ENCODE assay signal across 9 cellular contexts in the genomic region with DNA sequence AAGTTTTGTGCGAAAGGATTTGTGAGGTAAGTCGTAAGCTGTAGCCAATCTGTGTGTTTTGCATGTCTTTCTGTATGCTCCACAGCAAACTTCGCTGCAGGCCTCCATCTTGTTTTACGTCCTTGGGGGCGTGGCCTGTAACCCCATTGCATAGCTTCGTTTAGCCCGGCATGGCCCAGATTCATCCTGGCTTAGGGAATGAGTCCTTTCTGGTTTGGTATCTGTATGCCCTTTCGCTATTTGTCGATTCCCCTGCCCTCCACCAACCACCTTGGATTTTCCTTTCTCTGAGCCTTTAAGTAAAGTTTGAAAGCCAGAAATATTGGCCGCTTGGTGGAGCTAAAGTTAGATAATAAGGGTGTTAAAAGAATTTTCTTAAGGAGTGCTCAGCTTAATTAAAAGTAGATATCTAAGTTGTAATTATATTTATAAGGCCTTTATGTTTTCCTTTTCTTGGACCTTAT. TPM values are rescaled to one million over a fixed set of nuclear protein-coding genes. Genes with fewer than 3 reads are reported as not detected.
A peak's percentile ranks its signal among the peaks of the same experiment; 100 is the strongest.
DNase-seq lines count a peak whose midpoint lies in the region; ATAC-seq, FAIRE-seq and TF ChIP-seq lines count a peak whose summit lies in the region.
"Had no signal": no experiment of that assay in that cellular context is flagged by ENCODE, and none has a peak within 500 bp of the region (broad histone marks: within the 10 kb centered on the region; RNA-seq: fewer than 3 reads in every experiment).

No MANE protein-coding gene starts in this region.

- no peak for FAIRE-seq in endothelial cell of umbilical vein (lab: Jason Lieb, UNC)

- H3K9me1 ChIP-seq in endothelial cell of umbilical vein (replicated peaks; ENCODE audit: control insufficient read depth, extremely low read depth, insufficient read depth, low read length), result no peaks in the 10 kb centered on the region

- H3K36me3 ChIP-seq in endothelial cell of umbilical vein (ENCODE audit: control insufficient read depth in 2 of 2, extremely low read depth in 1 of 2, insufficient read depth in 2 of 2, low read length in 2 of 2), result no peaks in the 10 kb centered on the region

- H3K27ac Mint-ChIP-seq in stimulated activated effector memory CD8-positive, alpha-beta T cell treated with anti-CD3 and anti-CD28 coated beads, Interleukin-12 subunit alpha, Interleukin-12 subunit beta, amount 100 ng/mL, for 72 hours, result peak overlapping the region; percentile 98

- POLR2A ChIA-PET in endothelial cell of umbilical vein (lab: Charles Lee), result interaction anchor here (0.7 kb wide), 1 partner anchor 9 kb away, joined by 4 read pairs; no protein-coding TSS in a partner anchor

- peak overlapping the region; percentile 88 for H3K4me3 Mint-ChIP-seq in stimulated activated effector memory CD8-positive, alpha-beta T cell treated with anti-CD3 and anti-CD28 coated beads, Interleukin-12 subunit alpha, Interleukin-12 subunit beta, amount 100 ng/mL, for 72 hours

- no peaks in the 10 kb centered on the region for H4K20me1 ChIP-seq in endothelial cell of umbilical vein (replicated peaks; ENCODE audit: control insufficient read depth, extremely low read depth, insufficient read depth, low read length)

- dilution Hi-C loops in endothelial cell of umbilical vein (cut with MboI; ENCODE audit: extremely low pct_ligation_motif_present, low sequenced_read_pairs), result loop anchor here (25.0 kb wide), 1 partner anchor 104 kb away; no protein-coding TSS in a partner anchor

- no peak overlapping the region for H2AFZ ChIP-seq in endothelial cell of umbilical vein (ENCODE audit: low read depth, low read length)

- H3K27ac ChIP-seq in endothelial cell of umbilical vein (ENCODE audit: insufficient read depth, low read depth, low read length), result no peak overlapping the region

- CTCF ChIA-PET in endothelial cell of umbilical vein (lab: Charles Lee), result interaction anchor here (1.0 to 2.6 kb wide), 10 partner anchors 9 to 94 kb away, joined by 3 to 21 read pairs (median 5); a partner anchor contains a TSS

- ATAC-seq in stimulated activated effector memory CD8-positive, alpha-beta T cell treated with anti-CD3 and anti-CD28 coated beads, Interleukin-12 subunit alpha, Interleukin-12 subunit beta, amount 100 ng/mL, for 72 hours, result no peak
- ATAC-seq in GM21381 (IDR thresholded peaks at IDR 0.05; ENCODE audit: unreplicated experiment), result no peak
- no peak for ATAC-seq in GM21619 (IDR thresholded peaks at IDR 0.05; ENCODE audit: unreplicated experiment)

- peaks cover 28% of the 10 kb centered on the region for H3K4me1 ChIP-seq in endothelial cell of umbilical vein (ENCODE audit: control insufficient read depth, extremely low read depth, insufficient read depth, low read length)

- BruUV-seq in endothelial cell of umbilical vein (replicated peaks; lab: Mats Ljungman, UMichigan), result no TSS peak

- intact Hi-C loops in endothelial cell of umbilical vein (cut with micrococcal nuclease), result loop anchor here (5.0 kb wide), 1 partner anchor 61 kb away; no protein-coding TSS in a partner anchor

- H3K4me1 Mint-ChIP-seq in stimulated activated effector memory CD8-positive, alpha-beta T cell treated with anti-CD3 and anti-CD28 coated beads, Interleukin-12 subunit alpha, Interleukin-12 subunit beta, amount 100 ng/mL, for 72 hours, result peaks cover 36% of the 10 kb centered on the region

- peaks cover 24% of the 10 kb centered on the region for H3K79me2 ChIP-seq in endothelial cell of umbilical vein (ENCODE audit: control insufficient read depth, insufficient read depth, low read length)

- H3K36me3 Mint-ChIP-seq in stimulated activated effector memory CD8-positive, alpha-beta T cell treated with anti-CD3 and anti-CD28 coated beads, Interleukin-12 subunit alpha, Interleukin-12 subunit beta, amount 100 ng/mL, for 72 hours, result peaks cover 19% of the 10 kb centered on the region

- no peaks in the 10 kb centered on the region for H3K9me3 Mint-ChIP-seq in stimulated activated effector memory CD8-positive, alpha-beta T cell treated with anti-CD3 and anti-CD28 coated beads, Interleukin-12 subunit alpha, Interleukin-12 subunit beta, amount 100 ng/mL, for 72 hours

- H3K4me3 ChIP-seq in endothelial cell of umbilical vein (replicated peaks in 1 of 3; ENCODE audit: insufficient read depth in 1 of 3, low read depth in 1 of 3, low read length in 3 of 3), result peak overlapping the region in 1 of 3 experiments; percentile 72

- H3K9me3 ChIP-seq in endothelial cell of umbilical vein (replicated peaks; ENCODE audit: control insufficient read depth, insufficient read depth, low read length), result no peaks in the 10 kb centered on the region

- DNase-seq in SIG-M5 treated with dmso at 0.1 percent for 504 hours (lab: John Stamatoyannopoulos, UW; ENCODE audit: unreplicated experiment), result peak; percentile 67
- no peak for DNase-seq in SIG-M5 (lab: John Stamatoyannopoulos, UW)
- DNase-seq in RKO (ENCODE audit: low spot score), result peak; percentile 68
- DNase-seq in endothelial cell of umbilical vein (ENCODE audit: low read depth, low spot score), result peak; percentile 26
- no peak for DNase-seq in stimulated activated effector memory CD8-positive, alpha-beta T cell treated with anti-CD3 and anti-CD28 coated beads, Interleukin-12 subunit alpha, Interleukin-12 subunit beta, amount 100 ng/mL, for 72 hours (ENCODE audit: low spot score in 2 of 2)
- DNase-seq in NCI-H526 treated with DMSO at 0.1 percent for 48 hours (lab: John Stamatoyannopoulos, UW), result no peak
- DNase-seq: DND-41 had no signal

- peaks cover 0 to 3% of the 10 kb centered on the region in 2 experiments for H3K27me3 ChIP-seq in endothelial cell of umbilical vein (ENCODE audit: control insufficient read depth in 2 of 2, insufficient read depth in 2 of 2, low read length in 2 of 2)

- TF ChIP-seq POLR2A in endothelial cell of umbilical vein (IDR thresholded peaks at IDR 0.05; ENCODE audit: low read depth, low read length), result no peak

- peak overlapping the region; percentile 58 for H3K4me2 ChIP-seq in endothelial cell of umbilical vein (ENCODE audit: insufficient read depth, low read length)

- TF ChIP-seq CTCF in endothelial cell of umbilical vein (IDR thresholded peaks at IDR 0.05; ENCODE audit: extremely low read depth in 1 of 2, insufficient read depth in 1 of 2, low read depth in 1 of 2, low read length in 2 of 2), result no peak

- H3K9ac ChIP-seq in endothelial cell of umbilical vein (replicated peaks; ENCODE audit: extremely low read depth, insufficient read depth, low read length), result peak overlapping the region; percentile 85

TF ChIP-seq in endothelial cell of umbilical vein, 7 proteins besides CTCF, POLR2A, EP300 and RAD21:
- TF ChIP-seq POLR2AphosphoS5 (IDR thresholded peaks at IDR 0.05; ENCODE audit: insufficient read depth, low read depth, low read length) (no peak), EZH2 (IDR thresholded peaks at IDR 0.05; ENCODE audit: borderline replicate concordance, low read depth, low read length, severe bottlenecking) (no peak), FOS (IDR thresholded peaks at IDR 0.05; ENCODE audit: borderline replicate concordance, insufficient read depth, low read length) (no peak), GATA2 (IDR thresholded peaks at IDR 0.05; ENCODE audit: insufficient read depth, insufficient read length, low read depth, low read length) (no peak), MYC (IDR thresholded peaks at IDR 0.05; ENCODE audit: low read depth, low read length) (no peak), JUN (IDR thresholded peaks at IDR 0.05; ENCODE audit: borderline replicate concordance, insufficient read depth, insufficient read length, low read depth) (no peak)
- TF ChIP-seq, protein P1, sequence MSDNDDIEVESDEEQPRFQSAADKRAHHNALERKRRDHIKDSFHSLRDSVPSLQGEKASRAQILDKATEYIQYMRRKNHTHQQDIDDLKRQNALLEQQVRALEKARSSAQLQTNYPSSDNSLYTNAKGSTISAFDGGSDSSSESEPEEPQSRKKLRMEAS (IDR thresholded peaks at IDR 0.05; ENCODE audit: insufficient read depth, insufficient read length), result no peak

RNA-seq across cellular contexts. Expression of a gene that starts 1.1 kb away (rescaled TPM):
- 22.1 and 24.9 TPM in 2 replicates for total RNA-seq in endothelial cell of umbilical vein
- 19.2 and 22.3 TPM in 2 replicates for polyA plus RNA-seq in endothelial cell of umbilical vein
- polyA plus RNA-seq in endothelial cell of umbilical vein (2011; cell fraction: cytosol; rRNA removed), result 25.6 and 27.1 TPM in 2 replicates
- polyA plus RNA-seq in endothelial cell of umbilical vein (2011; cell fraction: nucleus; rRNA removed), result 28.1 and 38.8 TPM in 2 replicates
- polyA plus RNA-seq in endothelial cell of umbilical vein (2012), result 14.7 and 22.7 TPM in 2 replicates
- 29.5 and 36.2 TPM in 2 replicates for polyA minus RNA-seq in endothelial cell of umbilical vein
- polyA minus RNA-seq in endothelial cell of umbilical vein (2011; cell fraction: cytosol; rRNA and poly(A)+ RNA removed), result 8.9 TPM
- polyA minus RNA-seq in endothelial cell of umbilical vein (2011; cell fraction: nucleus; rRNA and poly(A)+ RNA removed), result 14.1 and 26.0 TPM in 2 replicates

RNA-seq across cellular contexts. Expression of a gene that starts 54.7 kb away (rescaled TPM):
- total RNA-seq in endothelial cell of umbilical vein, result not detected in 2 replicates
- not detected in 2 replicates for polyA plus RNA-seq in endothelial cell of umbilical vein
- polyA plus RNA-seq in endothelial cell of umbilical vein (2011; cell fraction: cytosol; rRNA removed), result not detected in 2 replicates
- polyA plus RNA-seq in endothelial cell of umbilical vein (2011; cell fraction: nucleus; rRNA removed), result not detected in 2 replicates
- 0.37 TPM in 1 of 2 replicates, not detected in the other for polyA plus RNA-seq in endothelial cell of umbilical vein (2012)
- polyA minus RNA-seq in endothelial cell of umbilical vein, result not detected in 2 replicates
- 3.1 TPM for polyA minus RNA-seq in endothelial cell of umbilical vein (2011; cell fraction: cytosol; rRNA and poly(A)+ RNA removed)
- not detected in 2 replicates for polyA minus RNA-seq in endothelial cell of umbilical vein (2011; cell fraction: nucleus; rRNA and poly(A)+ RNA removed)

Comparison
In these comparisons a context has a peak if more than half of its experiments do, and no peak if none do; other contexts are left out.
1. DNase-seq: peak in SIG-M5 treated with dmso at 0.1 percent for 504 hours (single experiment), RKO (single experiment) and endothelial cell of umbilical vein (single experiment); none in SIG-M5 (single experiment), stimulated activated effector memory CD8-positive, alpha-beta T cell treated with anti-CD3 and anti-CD28 coated beads, Interleukin-12 subunit alpha, Interleukin-12 subunit beta, amount 100 ng/mL, for 72 hours (0 of 2) and NCI-H526 treated with DMSO at 0.1 percent for 48 hours (single experiment).